Comparison of ENCODE assay signal across 11 cellular contexts in the genomic region with DNA sequence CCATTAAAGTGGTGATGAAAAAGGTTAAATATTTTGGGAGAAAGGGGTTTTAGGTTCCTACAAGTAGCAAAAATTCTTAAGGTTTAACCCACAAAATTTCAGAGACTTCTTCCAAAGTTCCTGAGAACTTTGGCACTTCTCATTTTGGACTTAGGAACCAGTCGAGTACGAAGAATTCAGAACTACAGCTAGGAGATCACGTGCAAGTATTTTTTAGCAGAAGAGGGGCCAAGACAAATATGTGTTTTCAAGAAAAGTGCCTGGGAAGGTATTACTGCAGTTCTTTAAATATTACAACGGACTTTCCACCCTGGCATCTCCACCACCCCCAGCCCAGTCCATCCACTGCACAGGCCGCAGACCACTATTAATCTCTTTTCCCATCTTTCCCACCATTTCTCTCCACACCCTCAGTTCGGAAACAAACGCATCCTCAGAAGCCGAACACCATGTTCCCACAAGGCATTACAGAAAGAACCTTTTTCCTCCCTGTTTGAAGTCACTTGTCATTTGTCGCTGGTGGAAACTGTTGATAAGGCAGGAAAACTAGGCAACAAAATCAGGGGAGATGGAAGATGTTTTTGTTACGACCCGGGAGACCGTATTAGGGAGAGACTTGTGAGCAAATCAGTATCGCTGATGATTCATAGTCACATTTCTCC. TPM values are rescaled to one million over a fixed set of nuclear protein-coding genes. Genes with fewer than 3 reads are reported as not detected.
DNase-seq lines count a peak whose midpoint lies in the region; ATAC-seq and TF ChIP-seq lines count a peak whose summit lies in the region.
"Had no signal": no experiment of that assay in that cellular context is flagged by ENCODE, and none has a peak within 500 bp of the region (broad histone marks: within the 10 kb centered on the region; RNA-seq: fewer than 3 reads in every experiment).

No MANE protein-coding gene starts in this region.

- H3K4me3 ChIP-seq in right cardiac atrium (ENCODE audit: low read length) (peak overlapping the region; percentile 40), sigmoid colon (peak overlapping the region; percentile 17 to 49 (median 34))
- no peak overlapping the region for H3K4me3 ChIP-seq in CD8-positive, alpha-beta T cell (ENCODE audit: low read depth, low read length)

- ATAC-seq in right cardiac atrium = peak; percentile 34 to 42
- ATAC-seq in CD8-positive, alpha-beta T cell = no peak
- ATAC-seq: activated T-cell treated with anti-CD3 and anti-CD28 coated beads, Interleukin-2, amount 50 U/mL, for 4 hours had no signal

- no peak overlapping the region for H3K27ac ChIP-seq in right cardiac atrium (ENCODE audit: low read length)
- peak overlapping the region; percentile 59 to 82 (median 72) for H3K27ac ChIP-seq in sigmoid colon
- no peak overlapping the region for H3K27ac ChIP-seq in CD8-positive, alpha-beta T cell (ENCODE audit: low read depth, low read length)

- 33% methylated on average over 13 of the region's 13 CpGs for WGBS in right cardiac atrium
- 58 to 72% methylated on average over 13 of the region's 13 CpGs for WGBS in sigmoid colon, 2 donors

- TF ChIP-seq CTCF in brain (conservative IDR thresholded peaks at IDR 0.05) (no peak), sigmoid colon (IDR thresholded peaks at IDR 0.05) (no peak)
- no peak for TF ChIP-seq CTCF in CD8-positive, alpha-beta T cell (IDR thresholded peaks at IDR 0.05)

- no peak for TF ChIP-seq POLR2A in sigmoid colon (IDR thresholded peaks at IDR 0.05)

- peaks cover 0 to 3% (median 0%) of the 10 kb centered on the region in 5 experiments for H3K9me3 Mint-ChIP-seq in brain
- H3K9me3 Mint-ChIP-seq in CD8-positive, alpha-beta T cell = no peaks in the 10 kb centered on the region
- H3K9me3 Mint-ChIP-seq: activated T-cell treated with anti-CD3 and anti-CD28 coated beads, Interleukin-2, amount 50 U/mL, for 4 hours; natural killer cell; T-helper 1 cell treated with Interleukin-12 subunit alpha and Interleukin-12 subunit beta and Interleukin-4 antibody, amounts not matched to agents 30 μg/mL and 1 μg/mL, for 36 hours had no signal

- H3K27me3 Mint-ChIP-seq in brain = peaks cover 30% of the 10 kb centered on the region
- peaks cover 48% of the 10 kb centered on the region for H3K27me3 Mint-ChIP-seq in CD8-positive, alpha-beta T cell (ENCODE audit: low read depth)

- DNase-seq in Ammon's horn (ENCODE audit: low spot score) (peak; percentile 49), right cardiac atrium (no peak), sigmoid colon (no peak), amniotic stem cell (lab: John Stamatoyannopoulos, UW) (no peak), kidney glomerular epithelial cell (lab: John Stamatoyannopoulos, UW) (no peak), HuH-7 (ENCODE audit: low spot score) (no peak)
- DNase-seq in CD8-positive, alpha-beta T cell = no peak
- DNase-seq: activated T-cell treated with anti-CD3 and anti-CD28 coated beads, Interleukin-2, amount 50 U/mL, for 4 hours; natural killer cell had no signal

- POLR2A ChIA-PET in CD8-positive, alpha-beta T cell (lab: Charles Lee) = no interaction called here

- H3K9me3 ChIP-seq in right cardiac atrium (ENCODE audit: control insufficient read depth, low read length) = no peaks in the 10 kb centered on the region
- H3K9me3 ChIP-seq in sigmoid colon = no peaks in the 10 kb centered on the region
- no peaks in the 10 kb centered on the region for H3K9me3 ChIP-seq in CD8-positive, alpha-beta T cell (ENCODE audit: low read length)

- peak overlapping the region in 2 of 5 experiments; percentile 14 to 52 for H3K27ac Mint-ChIP-seq in brain
- no peak overlapping the region for H3K27ac Mint-ChIP-seq in CD8-positive, alpha-beta T cell
- H3K27ac Mint-ChIP-seq: natural killer cell; T-helper 1 cell treated with Interleukin-12 subunit alpha and Interleukin-12 subunit beta and Interleukin-4 antibody, amounts not matched to agents 30 μg/mL and 1 μg/mL, for 36 hours had no signal

- intact Hi-C loops in right cardiac atrium (cut with DNase I) = loop anchor here in 1 of 4 donors (10.0 kb wide), 1 partner anchor 691 kb away; no protein-coding TSS in a partner anchor
- intact Hi-C loops in sigmoid colon (cut with DNase I) = loop anchor here (2.0 kb wide), 1 partner anchor 1367 kb away; no protein-coding TSS in a partner anchor
- intact Hi-C loops in CD8-positive, alpha-beta T cell (cut with DNase I, micrococcal nuclease) = loop anchor here (5.0 to 10.0 kb wide), 3 partner anchors 1363 to 1463 kb away; no protein-coding TSS in a partner anchor

- H3K4me1 Mint-ChIP-seq in brain = peaks cover 59% of the 10 kb centered on the region
- peaks cover 8% of the 10 kb centered on the region for H3K4me1 Mint-ChIP-seq in CD8-positive, alpha-beta T cell (ENCODE audit: low read depth)

- no peaks in the 10 kb centered on the region for H3K36me3 ChIP-seq in sigmoid colon
- H3K36me3 ChIP-seq in CD8-positive, alpha-beta T cell (ENCODE audit: insufficient read depth, low read length) = no peaks in the 10 kb centered on the region

- no peaks in the 10 kb centered on the region for H3K36me3 Mint-ChIP-seq in brain
- H3K36me3 Mint-ChIP-seq in CD8-positive, alpha-beta T cell = no peaks in the 10 kb centered on the region
- H3K36me3 Mint-ChIP-seq: natural killer cell had no signal

- H3K4me1 ChIP-seq in right cardiac atrium (ENCODE audit: control insufficient read depth, insufficient read depth, low read length) = peaks cover 3% of the 10 kb centered on the region
- H3K4me1 ChIP-seq in sigmoid colon = peaks cover 0 to 55% (median 34%) of the 10 kb centered on the region in 4 donors
- H3K4me1 ChIP-seq in CD8-positive, alpha-beta T cell (ENCODE audit: insufficient read depth, low read length) = peaks cover 5% of the 10 kb centered on the region

- H3K4me3 Mint-ChIP-seq in brain = peak overlapping the region; percentile 51 to 83 (median 76)
- no peak overlapping the region for H3K4me3 Mint-ChIP-seq in CD8-positive, alpha-beta T cell
- H3K4me3 Mint-ChIP-seq: activated T-cell treated with anti-CD3 and anti-CD28 coated beads, Interleukin-2, amount 50 U/mL, for 4 hours; natural killer cell; T-helper 1 cell treated with Interleukin-12 subunit alpha and Interleukin-12 subunit beta and Interleukin-4 antibody, amounts not matched to agents 30 μg/mL and 1 μg/mL, for 36 hours had no signal

- TF ChIP-seq EP300 in sigmoid colon (IDR thresholded peaks at IDR 0.05) = no peak

- no peaks in the 10 kb centered on the region for H3K27me3 ChIP-seq in right cardiac atrium (ENCODE audit: control insufficient read depth, insufficient read depth)
- no peaks in the 10 kb centered on the region for H3K27me3 ChIP-seq in sigmoid colon
- no peaks in the 10 kb centered on the region for H3K27me3 ChIP-seq in CD8-positive, alpha-beta T cell (ENCODE audit: insufficient read depth, low read length)

- CTCF ChIA-PET in CD8-positive, alpha-beta T cell (lab: Charles Lee) = interaction anchor here (1.8 kb wide), 1 partner anchor 10 kb away, joined by 7 read pairs; no protein-coding TSS in a partner anchor

RNA-seq across cellular contexts. Expression of gene INHBA, which starts 7.1 kb away (rescaled TPM):
- polyA plus RNA-seq in brain (ENCODE audit: insufficient read depth, low read depth, low replicate concordance) = 0.17 TPM
- total RNA-seq in right cardiac atrium = 10 to 100 TPM; 21.9 to 66.4 (median 42.7) TPM
- 3.3 TPM for polyA plus RNA-seq in right cardiac atrium
- 1 to 10 TPM; 1.1 to 5.5 (median 2.6) TPM for total RNA-seq in sigmoid colon
- 1 to 10 TPM in 1 of 3 donors, under 1 TPM in 2; 0.23 to 1.2 (median 0.66) TPM for polyA plus RNA-seq in sigmoid colon
- not detected for total RNA-seq in CD8-positive, alpha-beta T cell

Comparison
In these comparisons a context has a peak if more than half of its experiments do, and no peak if none do; other contexts are left out.
1. H3K27ac ChIP-seq: peak in sigmoid colon (4 of 4); none in right cardiac atrium (single experiment) and CD8-positive, alpha-beta T cell (single experiment).